ENCODE assay signal across 8 cellular contexts in genomic region chr11:75214411-75214821, GRCh38. TPM values are rescaled to one million over a fixed set of nuclear protein-coding genes. Genes with fewer than 3 reads are reported as not detected.
A peak's percentile ranks its signal among the peaks of the same experiment; 100 is the strongest.
DNase-seq lines count a peak whose midpoint lies in the region; ATAC-seq and TF ChIP-seq lines count a peak whose summit lies in the region.

No MANE protein-coding gene starts in this region.

- no peak overlapping the region for H3K4me3 ChIP-seq in iPS DF 6.9 (ENCODE audit: low read length)

- WGBS in iPS DF 6.9 (ENCODE audit: insufficient coverage, insufficient read length): no CpG with 5 or more reads among the region's 8 CpGs

- H3K27ac ChIP-seq in CD4-positive, alpha-beta T cell (ENCODE audit: low read depth, low read length): no peak overlapping the region
- no peak overlapping the region for H3K27ac ChIP-seq in iPS DF 6.9 (ENCODE audit: low read length)

- TF ChIP-seq CTCF in CD4-positive, alpha-beta T cell (IDR thresholded peaks at IDR 0.05): no peak

- peaks cover 4% of the 10 kb centered on the region for H3K27me3 ChIP-seq in CD4-positive, alpha-beta T cell (ENCODE audit: control insufficient read depth, insufficient read depth, low read length)
- no peaks in the 10 kb centered on the region for H3K27me3 ChIP-seq in iPS DF 6.9 (ENCODE audit: control insufficient read depth, insufficient read depth, low read length)

- H3K4me1 ChIP-seq in iPS DF 6.9 (ENCODE audit: control insufficient read depth, insufficient read depth, low read length): no peaks in the 10 kb centered on the region

- no peaks in the 10 kb centered on the region for H3K9me3 ChIP-seq in CD4-positive, alpha-beta T cell (ENCODE audit: control insufficient read depth, low read length)
- no peaks in the 10 kb centered on the region for H3K9me3 ChIP-seq in iPS DF 6.9 (ENCODE audit: control insufficient read depth, insufficient read depth, low read length)

- no peaks in the 10 kb centered on the region for H3K36me3 ChIP-seq in iPS DF 6.9 (ENCODE audit: control insufficient read depth, insufficient read depth, low read length)

- H3K27me3 Mint-ChIP-seq in CD4-positive, alpha-beta T cell: peaks cover 52% of the 10 kb centered on the region
- peaks cover 29 to 39% of the 10 kb centered on the region in 2 donors for H3K27me3 Mint-ChIP-seq in T-cell
- peaks cover 28% of the 10 kb centered on the region for H3K27me3 Mint-ChIP-seq in activated naive CD8-positive, alpha-beta T cell treated with anti-CD3 and anti-CD28 coated beads, Interleukin-2, amount 50 U/mL, for 24 hours

- H3K4me1 Mint-ChIP-seq in CD4-positive, alpha-beta T cell (ENCODE audit: low read depth): no peaks in the 10 kb centered on the region
- no peaks in the 10 kb centered on the region for H3K4me1 Mint-ChIP-seq in T-cell
- H3K4me1 Mint-ChIP-seq in activated naive CD8-positive, alpha-beta T cell treated with anti-CD3 and anti-CD28 coated beads, Interleukin-2, amount 50 U/mL, for 24 hours: no peaks in the 10 kb centered on the region

- ATAC-seq in CD4-positive, alpha-beta T cell (ENCODE audit: poor library complexity): peak; percentile 73
- ATAC-seq in T-cell (replicated peaks in 1 of 4) (peak; percentile 50 to 75 (median 60)), GM19328 (IDR thresholded peaks at IDR 0.05; ENCODE audit: unreplicated experiment) (no peak)
- ATAC-seq in activated naive CD8-positive, alpha-beta T cell treated with anti-CD3 and anti-CD28 coated beads, Interleukin-2, amount 50 U/mL, for 24 hours: peak; percentile 65

- POLR2A ChIA-PET in CD4-positive, alpha-beta T cell (lab: Charles Lee): no interaction called here
- POLR2A ChIA-PET in T-cell (lab: Charles Lee): no interaction called here

- peak; percentile 61 to 81 (median 72) for DNase-seq in CD4-positive, alpha-beta T cell
- peak; percentile 64 for DNase-seq in HuH-7 (ENCODE audit: low spot score)
- peak; percentile 16 to 76 (median 65) for DNase-seq in T-cell
- peak; percentile 84 for DNase-seq in activated naive CD8-positive, alpha-beta T cell treated with anti-CD3 and anti-CD28 coated beads, Interleukin-2, amount 50 U/mL, for 24 hours
- peak; percentile 83 for DNase-seq in iPS DF 6.9 (ENCODE audit: low read depth, low spot score)
- peak; percentile 64 to 66 for DNase-seq in stimulated activated CD4-positive, alpha-beta T cell treated with anti-CD3 and anti-CD28 coated beads, Interleukin-15, amount 100 ng/mL, for 48 hours (ENCODE audit: low read depth in 2 of 2)
- no peak for DNase-seq in NK-92 (lab: John Stamatoyannopoulos, UW; ENCODE audit: unreplicated experiment)

- no peak overlapping the region for H3K27ac Mint-ChIP-seq in CD4-positive, alpha-beta T cell
- H3K27ac Mint-ChIP-seq in T-cell: peak overlapping the region in 1 of 2 donors; percentile 6
- H3K27ac Mint-ChIP-seq in activated naive CD8-positive, alpha-beta T cell treated with anti-CD3 and anti-CD28 coated beads, Interleukin-2, amount 50 U/mL, for 24 hours: no peak overlapping the region

- no peak overlapping the region for H3K4me3 Mint-ChIP-seq in CD4-positive, alpha-beta T cell
- H3K4me3 Mint-ChIP-seq in T-cell: no peak overlapping the region
- no peak overlapping the region for H3K4me3 Mint-ChIP-seq in activated naive CD8-positive, alpha-beta T cell treated with anti-CD3 and anti-CD28 coated beads, Interleukin-2, amount 50 U/mL, for 24 hours

- CTCF ChIA-PET in CD4-positive, alpha-beta T cell (lab: Charles Lee): interaction anchor here (1.0 to 2.5 kb wide), 6 partner anchors 9 to 74 kb away, joined by 3 to 9 read pairs (median 6); no protein-coding TSS in a partner anchor
- CTCF ChIA-PET in T-cell (lab: Charles Lee): interaction anchor here in 1 of 2 donors (0.6 to 1.6 kb wide), 7 partner anchors 9 to 283 kb away, joined by 3 to 5 read pairs (median 5); no protein-coding TSS in a partner anchor

- intact Hi-C loops in CD4-positive, alpha-beta T cell (cut with DNase I, micrococcal nuclease): loop anchor here in 1 of 2 experiments (2.0 kb wide), 1 partner anchor 18 kb away; no protein-coding TSS in a partner anchor

- no peaks in the 10 kb centered on the region for H3K36me3 Mint-ChIP-seq in CD4-positive, alpha-beta T cell (ENCODE audit: low read depth)
- no peaks in the 10 kb centered on the region for H3K36me3 Mint-ChIP-seq in T-cell
- H3K36me3 Mint-ChIP-seq in activated naive CD8-positive, alpha-beta T cell treated with anti-CD3 and anti-CD28 coated beads, Interleukin-2, amount 50 U/mL, for 24 hours (ENCODE audit: low read depth): no peaks in the 10 kb centered on the region

- no peaks in the 10 kb centered on the region for H3K9me3 Mint-ChIP-seq in CD4-positive, alpha-beta T cell
- no peaks in the 10 kb centered on the region for H3K9me3 Mint-ChIP-seq in T-cell
- H3K9me3 Mint-ChIP-seq in activated naive CD8-positive, alpha-beta T cell treated with anti-CD3 and anti-CD28 coated beads, Interleukin-2, amount 50 U/mL, for 24 hours: peaks cover 9% of the 10 kb centered on the region

RNA-seq across cellular contexts. Expression of gene TPBGL, which starts 26.2 kb away (rescaled TPM):
- total RNA-seq in CD4-positive, alpha-beta T cell: under 1 TPM; 0.78 to 0.80 TPM
- under 1 TPM; 0.13 to 0.59 (median 0.47) TPM for total RNA-seq in T-cell
